Comparison of ENCODE assay signal across 8 cellular contexts in genomic region chr17:58120195-58120822, GRCh38. TPM values are rescaled to one million over a fixed set of nuclear protein-coding genes. Genes with fewer than 3 reads are reported as not detected.
A peak's percentile ranks its signal among the peaks of the same experiment; 100 is the strongest.
DNase-seq lines count a peak whose midpoint lies in the region; ATAC-seq, FAIRE-seq and TF ChIP-seq lines count a peak whose summit lies in the region.

No MANE protein-coding gene starts in this region.

- CTCF ChIA-PET in PC-3 (lab: Charles Lee) = no interaction called here
- CTCF ChIA-PET in K562 (lab: Yijun Ruan, JAX; ENCODE audit: low intra/inter-chr PET ratio) = no interaction called here

- H4K20me1 ChIP-seq in PC-3 (ENCODE audit: low read length) = no peaks in the 10 kb centered on the region
- H4K20me1 ChIP-seq in K562 (replicated peaks; ENCODE audit: control insufficient read depth, insufficient read depth, low read length) = 0 out of 2 replicates have a peak, but pooled peaks cover 3% of the 10 kb centered on the region

- H3K27ac ChIP-seq in PC-3 (ENCODE audit: low read length) (no peak overlapping the region), K562 (ENCODE audit: extremely low read depth, low read depth, low read length) (no peak overlapping the region)

- H3K4me1 ChIP-seq in PC-3 (ENCODE audit: insufficient read depth, low read length) = no peaks in the 10 kb centered on the region
- no peaks in the 10 kb centered on the region for H3K4me1 ChIP-seq in K562 (replicated peaks in 1 of 2; ENCODE audit: control insufficient read depth in 2 of 2, insufficient read depth in 2 of 2, low read length in 2 of 2)

- H3K9me3 ChIP-seq in PC-3 (ENCODE audit: low read length) = no peaks in the 10 kb centered on the region
- no peaks in the 10 kb centered on the region for H3K9me3 ChIP-seq in K562 (replicated peaks; ENCODE audit: control insufficient read depth, insufficient read depth, low read depth, low read length)

- H3K4me2 ChIP-seq in PC-3 (ENCODE audit: low read length) (no peak overlapping the region), K562 (ENCODE audit: insufficient read depth, low read length) (no peak overlapping the region)

- H3K36me3 ChIP-seq in PC-3 (ENCODE audit: low read depth, low read length) = no peaks in the 10 kb centered on the region
- no peaks in the 10 kb centered on the region for H3K36me3 ChIP-seq in K562 (ENCODE audit: control insufficient read depth, insufficient read depth, low read length)

- H3K9ac ChIP-seq in PC-3 (ENCODE audit: low read length) = no peak overlapping the region
- no peak overlapping the region for H3K9ac ChIP-seq in K562 (ENCODE audit: insufficient read depth in 1 of 2, low read depth in 2 of 2, low read length in 2 of 2)

- H3F3A ChIP-seq in PC-3 (ENCODE audit: low read length, unreplicated experiment) = no peaks in the 10 kb centered on the region

- peaks cover 13% of the 10 kb centered on the region for H3K27me3 ChIP-seq in PC-3 (ENCODE audit: low read length)
- peaks cover under 1 to 10% of the 10 kb centered on the region in 2 experiments; a peak in 3 of 5 replicates for H3K27me3 ChIP-seq in K562 (ENCODE audit: control insufficient read depth in 2 of 2, insufficient read depth in 2 of 2, low read length in 2 of 2)

- BruUV-seq in PC-3 (replicated peaks; lab: Mats Ljungman, UMichigan) = no TSS peak
- no TSS peak for BruUV-seq in K562 (replicated peaks; lab: Mats Ljungman, UMichigan)

- TF ChIP-seq CTCF in GM20000 (IDR thresholded peaks at IDR 0.05; ENCODE audit: extremely low read depth, missing control alignments) (no peak), PC-3 (conservative IDR thresholded peaks at IDR 0.05; ENCODE audit: low read depth, low read length) (no peak), K562 (IDR thresholded peaks at IDR 0.05 in 2 of 3, conservative IDR thresholded peaks at IDR 0.05 in 1 of 3; ENCODE audit: insufficient read depth in 2 of 3, low read depth in 1 of 3, low read length in 3 of 3) (no peak)

- DNase-seq in GM20000 (ENCODE audit: low spot score) (peak; percentile 39), PC-3 (peak; percentile 79), K562 (ENCODE audit: extremely low read depth in 1 of 4, low spot score in 3 of 4) (peak; percentile 34 to 76 (median 43)), mucosa of gallbladder (ENCODE audit: low spot score) (peak; percentile 67), SKM-1 (lab: John Stamatoyannopoulos, UW; ENCODE audit: unreplicated experiment) (no peak)

- ATAC-seq in PC-3 (peak; percentile 42; the same call in 1 of the 2 replicates), K562 (peak; percentile 67; the same call in 2 of the 3 replicates), HG03342 (IDR thresholded peaks at IDR 0.05; ENCODE audit: unreplicated experiment) (no peak), HG02610 (IDR thresholded peaks at IDR 0.05; ENCODE audit: unreplicated experiment) (no peak), GM21390 (IDR thresholded peaks at IDR 0.05; ENCODE audit: unreplicated experiment) (no peak)

- no peak for TF ChIP-seq EP300 in K562 (IDR thresholded peaks at IDR 0.05; ENCODE audit: low read length)

- no peak overlapping the region for H2AFZ ChIP-seq in PC-3 (ENCODE audit: low read length)
- no peak overlapping the region for H2AFZ ChIP-seq in K562 (ENCODE audit: low read depth, low read length)

- TF ChIP-seq POLR2A in K562 (conservative IDR thresholded peaks at IDR 0.05) = no peak

- no peaks in the 10 kb centered on the region for H3K9me2 ChIP-seq in PC-3 (replicated peaks; ENCODE audit: low read length)

- peak; percentile 90 for FAIRE-seq in K562 (lab: Jason Lieb, UNC)

- H3K4me3 ChIP-seq in PC-3 (ENCODE audit: low read length) = no peak overlapping the region
- no peak overlapping the region for H3K4me3 ChIP-seq in K562

- H3K9me1 ChIP-seq in K562 (ENCODE audit: control insufficient read depth, insufficient read depth, low read length) = no peaks in the 10 kb centered on the region

- no peak for TF ChIP-seq RAD21 in K562 (CRISPR knock-in tag; conservative IDR thresholded peaks at IDR 0.05 in 1 of 2, IDR thresholded peaks at IDR 0.05 in 1 of 2)

- in situ Hi-C loops in K562 (cut with MboI) = loop anchor here (10.0 to 25.0 kb wide), 2 partner anchors 334 to 983 kb away; no protein-coding TSS in a partner anchor

- intact Hi-C loops in PC-3 (cut with micrococcal nuclease) = loop anchor here (10.0 kb wide), 1 partner anchor 174 kb away; no protein-coding TSS in a partner anchor
- intact Hi-C loops in K562 (cut with micrococcal nuclease) = loop anchor here (5.0 kb wide), 1 partner anchor 132 kb away; no protein-coding TSS in a partner anchor

- H3K79me2 ChIP-seq in PC-3 (ENCODE audit: low read length) = no peaks in the 10 kb centered on the region
- no peaks in the 10 kb centered on the region for H3K79me2 ChIP-seq in K562 (ENCODE audit: control insufficient read depth, insufficient read depth, low read length)

- POLR2A ChIA-PET in PC-3 (lab: Charles Lee; ENCODE audit: unreplicated experiment) (no interaction called here), K562 (lab: Yijun Ruan, JAX) (interaction anchor here (0.6 to 1.0 kb wide), 2 partner anchors 71 to 205 kb away, joined by 3 read pairs; no protein-coding TSS in a partner anchor)

- 2% methylated on average over 7 of the region's 7 CpGs for WGBS in K562 (ENCODE audit: insufficient coverage, low coverage, missing lambda C conversion rate)

TF ChIP-seq in K562, 482 proteins besides CTCF, POLR2A, EP300 and RAD21 (continues in another document):
- TF ChIP-seq MAFG (tag; conservative IDR thresholded peaks at IDR 0.05) (no peak), PRMT5 (CRISPR knock-in tag; IDR thresholded peaks at IDR 0.05) (peak; percentile 81; the same call in 1 of the 2 replicates), CREM (IDR thresholded peaks at IDR 0.05; ENCODE audit: low read depth) (peak; percentile 37; the same call in 1 of the 2 replicates)

RNA-seq across cellular contexts. Expression of gene OR4D1, which starts 27.9 kb away (rescaled TPM):
- total RNA-seq in PC-3 (2014; rRNA removed) = not detected in 2 replicates
- total RNA-seq in K562 (2011; cell fraction: chromatin; rRNA removed; ENCODE audit: low replicate concordance) = not detected in 2 replicates
- total RNA-seq in K562 (2011; cell fraction: nucleolus; rRNA removed) = not detected in 2 replicates
- total RNA-seq in K562 (2011; cell fraction: nucleoplasm; rRNA removed) = not detected in 2 replicates
- total RNA-seq in K562 (2014; rRNA removed) = not detected in 2 replicates
- total RNA-seq in K562 (2014; rRNA removed; fragmentation: Illumina TruSeq; extraction: Trizol) = not detected in 2 replicates
- not detected in 2 replicates for total RNA-seq in K562 (2015; rRNA removed; fragmentation: Illumina TruSeq; extraction: Trizol)
- total RNA-seq in K562 (2021) = not detected in 2 replicates
- not detected in 2 replicates for polyA plus RNA-seq in K562 (2011; rRNA removed)
- not detected in 2 replicates for polyA plus RNA-seq in K562 (2011; cell fraction: cytosol; rRNA removed)
- not detected in 2 replicates for polyA plus RNA-seq in K562 (2011; cell fraction: nucleus; rRNA removed)
- polyA plus RNA-seq in K562 (2012) = not detected in 2 replicates
- polyA plus RNA-seq in K562 (2014; fragmentation: Illumina TruSeq; extraction: Trizol) = not detected in 2 replicates
- polyA plus RNA-seq in K562 (2014; fragmentation: Nextera tagmentation; extraction: Ambion mirVana) = not detected
- polyA plus RNA-seq in K562 (2014; rRNA removed) = not detected in 2 replicates
- not detected in 2 replicates for polyA minus RNA-seq in K562 (2011; rRNA and poly(A)+ RNA removed)
- polyA minus RNA-seq in K562 (2011; cell fraction: cytosol; rRNA and poly(A)+ RNA removed) = not detected in 2 replicates
- polyA minus RNA-seq in K562 (2011; cell fraction: nucleus; rRNA and poly(A)+ RNA removed) = not detected in 2 replicates
- not detected for total RNA-seq in mucosa of gallbladder

RNA-seq across cellular contexts. Expression of gene DYNLL2, which starts 37.1 kb away (rescaled TPM):
- total RNA-seq in PC-3 (2014; rRNA removed) (38.0 and 50.3 TPM in 2 replicates), K562 (2014; rRNA removed) (13.0 and 17.2 TPM in 2 replicates), K562 (2014; rRNA removed; fragmentation: Illumina TruSeq; extraction: Trizol) (12.8 and 15.0 TPM in 2 replicates), K562 (2015; rRNA removed; fragmentation: Illumina TruSeq; extraction: Trizol) (11.2 and 11.9 TPM in 2 replicates), K562 (2021) (19.1 and 24.5 TPM in 2 replicates), mucosa of gallbladder (55.7 TPM)
- total RNA-seq in K562 (2011; cell fraction: chromatin; rRNA removed; ENCODE audit: low replicate concordance) = 14.2 and 14.6 TPM in 2 replicates
- total RNA-seq in K562 (2011; cell fraction: nucleolus; rRNA removed) = 8.4 and 9.3 TPM in 2 replicates
- total RNA-seq in K562 (2011; cell fraction: nucleoplasm; rRNA removed) = 17.1 and 28.1 TPM in 2 replicates
- polyA plus RNA-seq in K562 (2011; rRNA removed) (12.2 and 18.4 TPM in 2 replicates), K562 (2014; fragmentation: Illumina TruSeq; extraction: Trizol) (23.8 and 26.0 TPM in 2 replicates), K562 (2014; fragmentation: Nextera tagmentation; extraction: Ambion mirVana) (1 to 10 TPM; 1.8 to 2.3 TPM), K562 (2014; rRNA removed) (19.9 and 22.6 TPM in 2 replicates)
- polyA plus RNA-seq in K562 (2011; cell fraction: cytosol; rRNA removed) = 11.2 and 12.5 TPM in 2 replicates
- 8.7 and 10.1 TPM in 2 replicates for polyA plus RNA-seq in K562 (2011; cell fraction: nucleus; rRNA removed)
- 19.5 and 41.0 TPM in 2 replicates for polyA plus RNA-seq in K562 (2012)
- 16.5 and 19.5 TPM in 2 replicates for polyA minus RNA-seq in K562 (2011; rRNA and poly(A)+ RNA removed)
- polyA minus RNA-seq in K562 (2011; cell fraction: cytosol; rRNA and poly(A)+ RNA removed) = 5.9 and 10.6 TPM in 2 replicates
- 5.9 and 9.1 TPM in 2 replicates for polyA minus RNA-seq in K562 (2011; cell fraction: nucleus; rRNA and poly(A)+ RNA removed)

RNA-seq across cellular contexts. Expression of gene OR4D2, which starts 46.5 kb away (rescaled TPM):
- not detected in 2 replicates for total RNA-seq in PC-3 (2014; rRNA removed)
- not detected in 2 replicates for total RNA-seq in K562 (2011; cell fraction: chromatin; rRNA removed; ENCODE audit: low replicate concordance)
- total RNA-seq in K562 (2011; cell fraction: nucleolus; rRNA removed) = not detected in 2 replicates
- not detected in 2 replicates for total RNA-seq in K562 (2011; cell fraction: nucleoplasm; rRNA removed)
- total RNA-seq in K562 (2014; rRNA removed) = not detected in 2 replicates
- not detected in 2 replicates for total RNA-seq in K562 (2014; rRNA removed; fragmentation: Illumina TruSeq; extraction: Trizol)
- not detected in 2 replicates for total RNA-seq in K562 (2015; rRNA removed; fragmentation: Illumina TruSeq; extraction: Trizol)
- not detected in 2 replicates for total RNA-seq in K562 (2021)
- not detected in 2 replicates for polyA plus RNA-seq in K562 (2011; rRNA removed)
- not detected in 2 replicates for polyA plus RNA-seq in K562 (2011; cell fraction: cytosol; rRNA removed)
- polyA plus RNA-seq in K562 (2011; cell fraction: nucleus; rRNA removed) = not detected in 2 replicates
- not detected in 2 replicates for polyA plus RNA-seq in K562 (2012)
- polyA plus RNA-seq in K562 (2014; fragmentation: Illumina TruSeq; extraction: Trizol) = not detected in 2 replicates
- not detected for polyA plus RNA-seq in K562 (2014; fragmentation: Nextera tagmentation; extraction: Ambion mirVana)
- not detected in 2 replicates for polyA plus RNA-seq in K562 (2014; rRNA removed)
- polyA minus RNA-seq in K562 (2011; rRNA and poly(A)+ RNA removed) = not detected in 2 replicates
- not detected in 2 replicates for polyA minus RNA-seq in K562 (2011; cell fraction: cytosol; rRNA and poly(A)+ RNA removed)
- not detected in 2 replicates for polyA minus RNA-seq in K562 (2011; cell fraction: nucleus; rRNA and poly(A)+ RNA removed)
- total RNA-seq in mucosa of gallbladder = not detected

Comparison
In these comparisons a context has a peak if more than half of its experiments do, and no peak if none do; other contexts are left out.
1. ATAC-seq: peak in PC-3 (single experiment) and K562 (single experiment); none in HG03342 (single experiment), HG02610 (single experiment) and GM21390 (single experiment).